In the genomic region with DNA sequence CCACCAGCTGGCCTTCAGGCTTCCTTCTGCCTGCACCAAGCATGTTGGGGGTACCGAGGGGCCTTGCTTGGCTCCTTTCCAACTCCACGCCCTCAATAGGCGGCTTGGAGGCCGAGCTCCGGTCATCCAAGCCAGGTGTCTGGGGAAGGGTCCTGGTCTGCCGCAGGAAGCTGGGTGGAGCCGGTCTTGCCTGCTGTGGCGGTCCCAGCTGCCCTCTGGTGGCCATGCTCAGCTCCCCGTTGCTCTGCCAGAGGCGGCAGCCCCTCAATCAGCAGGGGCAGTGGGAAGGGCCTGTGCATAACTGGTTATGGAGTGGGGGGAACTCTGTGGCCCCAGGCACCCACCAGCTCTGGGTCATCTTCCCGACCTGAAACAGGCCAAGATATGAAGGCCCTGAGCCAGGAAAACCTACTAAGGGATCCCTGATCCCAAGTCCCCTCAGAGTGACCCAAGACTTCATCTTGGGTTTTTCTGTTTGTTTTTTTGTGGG, we compare ENCODE assay signal across 8 cellular contexts. TPM values are rescaled to one million over a fixed set of nuclear protein-coding genes. Genes with fewer than 3 reads are reported as not detected.
A peak's percentile ranks its signal among the peaks of the same experiment; 100 is the strongest.
DNase-seq lines count a peak whose midpoint lies in the region; ATAC-seq and TF ChIP-seq lines count a peak whose summit lies in the region.

No MANE protein-coding gene starts in this region.

- DNase-seq in CD8-positive, alpha-beta memory T cell = peak in 2 of 5 donors; percentile 34 to 59
- DNase-seq in IMR-90 (peak; percentile 47), heart left ventricle (peak; percentile 65 to 83 (median 72)), sciatic nerve (ENCODE audit: low spot score) (peak; percentile 86)
- DNase-seq in activated T-cell treated with anti-CD3 and anti-CD28 coated beads, Interleukin-2, amount 50 U/mL, for 1 hour = peak; percentile 47
- DNase-seq in activated T-helper 2 cell treated with anti-CD3 and anti-CD28 coated beads, Interferon-gamma antibody, Interleukin-2, Interleukin-4, amounts not matched to agents 10 μg/mL and 5 μg/mL and 100 μg/mL, durations not matched to agents 14 hours and 24 hours and 36 hours (ENCODE audit: low spot score) = no peak

- H3K23ac ChIP-seq in IMR-90 (ENCODE audit: low read depth, low read length) = no peak overlapping the region

- POLR2A ChIA-PET in CD8-positive, alpha-beta memory T cell (lab: Charles Lee) = interaction anchor here (0.5 kb wide), 1 partner anchor 55 kb away, joined by 7 read pairs; no protein-coding TSS in a partner anchor
- POLR2A ChIA-PET in IMR-90 (lab: Charles Lee; ENCODE audit: unreplicated experiment) = no interaction called here

- no peaks in the 10 kb centered on the region for H3K27me3 Mint-ChIP-seq in CD8-positive, alpha-beta memory T cell
- H3K27me3 Mint-ChIP-seq in activated T-helper 2 cell treated with anti-CD3 and anti-CD28 coated beads, Interferon-gamma antibody, Interleukin-2, Interleukin-4, amounts not matched to agents 10 μg/mL and 5 μg/mL and 100 μg/mL, durations not matched to agents 14 hours and 24 hours and 36 hours (ENCODE audit: low read depth) = peaks cover 18% of the 10 kb centered on the region

- H3K4me3 ChIP-seq in CD8-positive, alpha-beta memory T cell (ENCODE audit: low read length) = no peak overlapping the region
- H3K4me3 ChIP-seq in IMR-90 (ENCODE audit: insufficient read depth, low read depth, low read length) (no peak overlapping the region), heart left ventricle (no peak overlapping the region)

- no peak overlapping the region for H3K4me3 Mint-ChIP-seq in CD8-positive, alpha-beta memory T cell
- no peak overlapping the region for H3K4me3 Mint-ChIP-seq in activated T-helper 2 cell treated with anti-CD3 and anti-CD28 coated beads, Interferon-gamma antibody, Interleukin-2, Interleukin-4, amounts not matched to agents 10 μg/mL and 5 μg/mL and 100 μg/mL, durations not matched to agents 14 hours and 24 hours and 36 hours (ENCODE audit: low read depth)

- BruUV-seq in IMR-90 (replicated peaks; lab: Mats Ljungman, UMichigan) = no TSS peak

- no peak overlapping the region for H2BK15ac ChIP-seq in IMR-90 (ENCODE audit: low read depth, low read length)

- H4K5ac ChIP-seq in IMR-90 (ENCODE audit: low read depth, low read length) = no peak overlapping the region

- no peak overlapping the region for H2BK5ac ChIP-seq in IMR-90 (ENCODE audit: low read depth, low read length, poor library complexity, severe bottlenecking)

- H3K79me1 ChIP-seq in IMR-90 (ENCODE audit: low read depth in 1 of 2, low read length in 2 of 2) = no peaks in the 10 kb centered on the region

- H3K9me3 ChIP-seq in CD8-positive, alpha-beta memory T cell (ENCODE audit: low read length) = no peaks in the 10 kb centered on the region
- H3K9me3 ChIP-seq in IMR-90 (ENCODE audit: control insufficient read depth, insufficient read depth, low read length) (no peaks in the 10 kb centered on the region), heart left ventricle (no peaks in the 10 kb centered on the region)

- no peak overlapping the region for H4K91ac ChIP-seq in IMR-90 (ENCODE audit: insufficient read depth, low read depth, low read length)

- no peaks in the 10 kb centered on the region for H3K9me3 Mint-ChIP-seq in CD8-positive, alpha-beta memory T cell
- no peaks in the 10 kb centered on the region for H3K9me3 Mint-ChIP-seq in activated T-helper 2 cell treated with anti-CD3 and anti-CD28 coated beads, Interferon-gamma antibody, Interleukin-2, Interleukin-4, amounts not matched to agents 10 μg/mL and 5 μg/mL and 100 μg/mL, durations not matched to agents 14 hours and 24 hours and 36 hours

- H3K9ac ChIP-seq in IMR-90 (ENCODE audit: low read depth, low read length) = no peak overlapping the region

- no peak overlapping the region for H2BK120ac ChIP-seq in IMR-90 (ENCODE audit: low read depth, low read length)

- in situ Hi-C loops in IMR-90 (cut with MboI; ENCODE audit: low sequenced_read_pairs) = loop anchor here (5.0 kb wide), 1 partner anchor 41 kb away; no protein-coding TSS in a partner anchor

- no peaks in the 10 kb centered on the region for H4K20me1 ChIP-seq in IMR-90 (ENCODE audit: insufficient read depth, low read length)

- no peaks in the 10 kb centered on the region for H3K36me3 ChIP-seq in CD8-positive, alpha-beta memory T cell (ENCODE audit: insufficient read depth, low read length)
- no peaks in the 10 kb centered on the region for H3K36me3 ChIP-seq in IMR-90 (ENCODE audit: control insufficient read depth, insufficient read depth, low read length)
- no peaks in the 10 kb centered on the region for H3K36me3 ChIP-seq in heart left ventricle

- intact Hi-C loops in IMR-90 (cut with micrococcal nuclease) = loop anchor here (1.0 to 5.0 kb wide), 2 partner anchors 43 to 281 kb away; no protein-coding TSS in a partner anchor
- intact Hi-C loops in heart left ventricle (cut with DNase I) = loop anchor here (1.0 to 2.0 kb wide), 4 partner anchors 41 to 43 kb away; no protein-coding TSS in a partner anchor
- intact Hi-C loops in sciatic nerve (cut with DNase I) = no loop called here
- intact Hi-C loops in activated T-helper 2 cell treated with anti-CD3 and anti-CD28 coated beads, Interferon-gamma antibody, Interleukin-2, Interleukin-4, amounts not matched to agents 10 μg/mL and 5 μg/mL and 100 μg/mL, durations not matched to agents 14 hours and 24 hours and 36 hours (cut with micrococcal nuclease) = no loop called here

- no peaks in the 10 kb centered on the region for H3K27me3 ChIP-seq in CD8-positive, alpha-beta memory T cell (ENCODE audit: insufficient read depth, low read length, poor library complexity, severe bottlenecking)
- H3K27me3 ChIP-seq in IMR-90 (ENCODE audit: control insufficient read depth, insufficient read depth, low read length) = peaks cover 32% of the 10 kb centered on the region
- H3K27me3 ChIP-seq in heart left ventricle = peaks cover 0 to 20% (median 0%) of the 10 kb centered on the region in 9 donors

- H2BK20ac ChIP-seq in IMR-90 (ENCODE audit: low read depth, low read length) = no peak overlapping the region

- no peak overlapping the region for H3K14ac ChIP-seq in IMR-90 (replicated peaks; ENCODE audit: low read depth, low read length)

- H2AFZ ChIP-seq in IMR-90 (replicated peaks; ENCODE audit: low read length, poor library complexity) = peak overlapping the region; percentile 87

- TF ChIP-seq CTCF in IMR-90 (conservative IDR thresholded peaks at IDR 0.05; ENCODE audit: low read depth, low read length) = peak; percentile 82
- TF ChIP-seq CTCF in heart left ventricle (IDR thresholded peaks at IDR 0.05) = peak; percentile 64 to 98 (median 86)

- H3K4me2 ChIP-seq in IMR-90 (ENCODE audit: low read depth, low read length) = no peak overlapping the region

- H3K4me1 Mint-ChIP-seq in CD8-positive, alpha-beta memory T cell = peaks cover 8 to 15% (median 9%) of the 10 kb centered on the region in 3 donors
- peaks cover 2% of the 10 kb centered on the region for H3K4me1 Mint-ChIP-seq in activated T-helper 2 cell treated with anti-CD3 and anti-CD28 coated beads, Interferon-gamma antibody, Interleukin-2, Interleukin-4, amounts not matched to agents 10 μg/mL and 5 μg/mL and 100 μg/mL, durations not matched to agents 14 hours and 24 hours and 36 hours (ENCODE audit: low read depth)

- no peak overlapping the region for H3K18ac ChIP-seq in IMR-90 (ENCODE audit: low read depth, low read length)

- peaks cover 0 to 1% (median 0%) of the 10 kb centered on the region in 3 donors for H3K36me3 Mint-ChIP-seq in CD8-positive, alpha-beta memory T cell
- H3K36me3 Mint-ChIP-seq in activated T-helper 2 cell treated with anti-CD3 and anti-CD28 coated beads, Interferon-gamma antibody, Interleukin-2, Interleukin-4, amounts not matched to agents 10 μg/mL and 5 μg/mL and 100 μg/mL, durations not matched to agents 14 hours and 24 hours and 36 hours (ENCODE audit: low read depth) = no peaks in the 10 kb centered on the region

- H4K8ac ChIP-seq in IMR-90 (ENCODE audit: low read depth in 2 of 2, low read length in 2 of 2) = peak overlapping the region in 1 of 2 experiments; percentile 60; a peak in 1 of 4 replicates

- H3K27ac Mint-ChIP-seq in CD8-positive, alpha-beta memory T cell = no peak overlapping the region
- H3K27ac Mint-ChIP-seq in activated T-helper 2 cell treated with anti-CD3 and anti-CD28 coated beads, Interferon-gamma antibody, Interleukin-2, Interleukin-4, amounts not matched to agents 10 μg/mL and 5 μg/mL and 100 μg/mL, durations not matched to agents 14 hours and 24 hours and 36 hours = no peak overlapping the region

- no peak overlapping the region for H3K56ac ChIP-seq in IMR-90 (ENCODE audit: extremely low read depth, insufficient read depth, low read length)

- H3K9me1 ChIP-seq in IMR-90 (ENCODE audit: insufficient read depth, low read length) = no peaks in the 10 kb centered on the region

- TF ChIP-seq POLR2A in IMR-90 (IDR thresholded peaks at IDR 0.05; ENCODE audit: low read depth, low read length) (no peak), heart left ventricle (IDR thresholded peaks at IDR 0.05) (no peak)

- H2AK5ac ChIP-seq in IMR-90 (ENCODE audit: low read depth, low read length) = peak overlapping the region; percentile 48

- H3K4me1 ChIP-seq in CD8-positive, alpha-beta memory T cell (ENCODE audit: insufficient read depth, low read length) = peaks cover 37% of the 10 kb centered on the region
- H3K4me1 ChIP-seq in IMR-90 (ENCODE audit: control insufficient read depth, insufficient read depth, low read length) (no peaks in the 10 kb centered on the region), heart left ventricle (peaks cover 3 to 50% (median 15%) of the 10 kb centered on the region in 12 donors)

- ATAC-seq in IMR-90 (ENCODE audit: low read depth) = peak; percentile 64
- peak; percentile 33 to 66 (median 44) for ATAC-seq in heart left ventricle
- peak; percentile 63 for ATAC-seq in sciatic nerve
- no peak for ATAC-seq in HG03469 (IDR thresholded peaks at IDR 0.05; ENCODE audit: unreplicated experiment)
- no peak for ATAC-seq in GM18868 (IDR thresholded peaks at IDR 0.05; ENCODE audit: unreplicated experiment)

- peak; percentile 89 for TF ChIP-seq RAD21 in IMR-90 (IDR thresholded peaks at IDR 0.05; ENCODE audit: low read length)

- peak overlapping the region; percentile 58; the same call in 1 of the 2 replicates for H3K4ac ChIP-seq in IMR-90 (ENCODE audit: low read depth, low read length)

- H2AK9ac ChIP-seq in IMR-90 (replicated peaks; ENCODE audit: low read depth, low read length, poor library complexity) = peak overlapping the region; percentile 87

- dilution Hi-C loops in IMR-90 (cut with HindIII; ENCODE audit: low sequenced_read_pairs, unreplicated experiment) = no loop called here

- WGBS in IMR-90 (ENCODE audit: extremely low coverage in 2 of 2, insufficient read length in 1 of 2), 2 experiments = 2% methylated on average over 6 of the region's 11 CpGs; no CpG with 5 or more reads in 1 of the 2 experiments
- WGBS in heart left ventricle, 4 donors = 0 to 7% (median 5%) methylated on average over 10 to 11 of the region's 11 CpGs

- CTCF ChIA-PET in CD8-positive, alpha-beta memory T cell (lab: Charles Lee) = interaction anchor here (0.6 to 1.8 kb wide), 5 partner anchors 40 to 116 kb away, joined by 3 to 11 read pairs (median 3); no protein-coding TSS in a partner anchor
- CTCF ChIA-PET in IMR-90 (lab: Yijun Ruan, JAX) = interaction anchor here (0.5 to 1.8 kb wide), 11 partner anchors 9 to 1891 kb away, joined by 3 to 8 read pairs (median 5); no protein-coding TSS in a partner anchor

- peak overlapping the region; percentile 21 for H3K27ac ChIP-seq in CD8-positive, alpha-beta memory T cell (ENCODE audit: low read depth, low read length)
- H3K27ac ChIP-seq in IMR-90 (ENCODE audit: insufficient read depth, low read length) (no peak overlapping the region), heart left ventricle (peak overlapping the region in 1 of 12 donors; percentile 22)

RNA-seq across cellular contexts. Expression of gene ARVCF, which starts 3.2 kb away (rescaled TPM):
- 1 to 10 TPM; 1.4 to 1.8 TPM for total RNA-seq in CD8-positive, alpha-beta memory T cell
- polyA plus RNA-seq in CD8-positive, alpha-beta memory T cell = 0.92 TPM
- total RNA-seq in IMR-90 (2012; rRNA removed) (8.6 and 12.2 TPM in 2 replicates), heart left ventricle (10 to 100 TPM; 21.2 to 46.6 (median 33.3) TPM), sciatic nerve (59.4 TPM)
- polyA plus RNA-seq in IMR-90 (2012; rRNA removed) (14.1 and 18.1 TPM in 2 replicates), heart left ventricle (10 to 100 TPM; 33.0 to 39.2 TPM)
- 8.9 and 14.7 TPM in 2 replicates for polyA plus RNA-seq in IMR-90 (2012; cell fraction: cytosol; rRNA removed)
- polyA plus RNA-seq in IMR-90 (2012; cell fraction: nucleus; rRNA removed; ENCODE audit: low replicate concordance) = 46.1 and 149 TPM in 2 replicates
- total RNA-seq in activated T-helper 2 cell treated with anti-CD3 and anti-CD28 coated beads, Interferon-gamma antibody, Interleukin-2, Interleukin-4, amounts not matched to agents 10 μg/mL and 5 μg/mL and 100 μg/mL, durations not matched to agents 14 hours and 24 hours and 36 hours = 3.4 and 3.9 TPM in 2 replicates

RNA-seq across cellular contexts. Expression of gene TANGO2, which starts 7.5 kb away (rescaled TPM):
- total RNA-seq in CD8-positive, alpha-beta memory T cell = 10 to 100 TPM; 27.3 to 28.0 TPM
- 48.6 TPM for polyA plus RNA-seq in CD8-positive, alpha-beta memory T cell
- total RNA-seq in IMR-90 (2012; rRNA removed) = 60.5 and 75.1 TPM in 2 replicates
- 43.2 and 45.1 TPM in 2 replicates for polyA plus RNA-seq in IMR-90 (2012; rRNA removed)
- polyA plus RNA-seq in IMR-90 (2012; cell fraction: cytosol; rRNA removed) = 33.0 and 52.8 TPM in 2 replicates
- polyA plus RNA-seq in IMR-90 (2012; cell fraction: nucleus; rRNA removed; ENCODE audit: low replicate concordance) = 45.9 and 91.8 TPM in 2 replicates
- total RNA-seq in heart left ventricle = 100 to 1,000 TPM in 3 of 9 donors, 10 to 100 TPM in 6; 55.6 to 341 (median 83.7) TPM
- polyA plus RNA-seq in heart left ventricle = 10 to 100 TPM; 51.3 to 63.0 TPM
- 28.4 TPM for total RNA-seq in sciatic nerve
- 27.4 and 30.0 TPM in 2 replicates for total RNA-seq in activated T-helper 2 cell treated with anti-CD3 and anti-CD28 coated beads, Interferon-gamma antibody, Interleukin-2, Interleukin-4, amounts not matched to agents 10 μg/mL and 5 μg/mL and 100 μg/mL, durations not matched to agents 14 hours and 24 hours and 36 hours

Comparison
In these comparisons a context has a peak if more than half of its experiments do, and no peak if none do; other contexts are left out.
1. ATAC-seq: peak in IMR-90 (single experiment), heart left ventricle (4 of 4) and sciatic nerve (single experiment); none in HG03469 (single experiment) and GM18868 (single experiment).
2. intact Hi-C loops: an anchor here in IMR-90 (1.0 to 5.0 kb wide) and heart left ventricle (1.0 to 2.0 kb wide); none called in sciatic nerve and activated T-helper 2 cell treated with anti-CD3 and anti-CD28 coated beads, Interferon-gamma antibody, Interleukin-2, Interleukin-4, amounts not matched to agents 10 μg/mL and 5 μg/mL and 100 μg/mL, durations not matched to agents 14 hours and 24 hours and 36 hours.